15 cellular contexts compared by ENCODE assay signal in the genomic region with DNA sequence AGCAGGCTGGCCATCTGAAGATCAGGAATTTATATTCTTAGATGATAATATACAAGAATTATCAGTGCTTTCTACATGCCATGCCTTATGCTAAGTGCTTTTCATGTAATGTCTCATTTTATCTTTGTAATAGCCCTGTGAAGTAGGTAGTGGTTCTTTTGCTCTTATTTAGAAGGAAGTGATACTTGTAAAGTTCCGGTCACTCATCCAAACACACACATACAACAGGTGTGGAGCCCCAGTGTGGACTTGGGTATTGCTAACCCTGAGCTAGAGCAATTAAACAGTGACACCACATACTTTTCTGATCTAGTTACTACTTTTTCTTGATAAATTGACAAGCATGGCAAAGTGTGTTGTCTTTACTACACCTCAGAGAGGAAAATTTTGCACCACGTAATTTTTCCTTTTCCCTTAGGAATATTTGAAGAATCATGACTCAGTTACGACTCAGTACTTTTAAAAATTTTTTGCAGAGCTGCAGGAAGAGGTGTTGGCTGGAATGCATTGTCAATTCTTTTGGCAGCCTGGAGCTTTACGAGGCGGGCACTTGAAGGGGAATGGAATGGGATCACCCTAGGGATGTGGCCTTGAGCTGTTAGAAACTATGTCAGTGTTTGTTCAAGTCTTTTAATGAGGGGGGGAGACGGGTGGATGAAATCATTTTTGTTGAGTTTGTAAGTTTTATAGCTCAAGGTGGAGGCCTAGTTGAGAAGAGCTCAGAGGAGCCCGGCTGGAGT.
DNase-seq lines count a peak whose midpoint lies in the region; ATAC-seq and TF ChIP-seq lines count a peak whose summit lies in the region.
"Had no signal": no experiment of that assay in that cellular context is flagged by ENCODE, and none has a peak within 500 bp of the region (broad histone marks: within the 10 kb centered on the region; RNA-seq: fewer than 3 reads in every experiment).

No MANE protein-coding gene starts in this region.

- peak overlapping the region; percentile 64 for H3K27ac ChIP-seq in ACC112 (ENCODE audit: low read depth, low read length)
- H3K27ac ChIP-seq in coronary artery, result peak overlapping the region; percentile 28 to 76
- H3K27ac ChIP-seq in lung (ENCODE audit: low read depth in 1 of 2, low read length in 1 of 2), result peak overlapping the region; percentile 5 to 12
- H3K27ac ChIP-seq in CD8-positive, alpha-beta T cell (ENCODE audit: low read depth, low read length), result no peak overlapping the region
- H3K27ac ChIP-seq: parathyroid adenoma had no signal

- TF ChIP-seq CTCF in coronary artery (IDR thresholded peaks at IDR 0.05), result no peak
- TF ChIP-seq CTCF in lung (IDR thresholded peaks at IDR 0.05; ENCODE audit: control extremely low read depth, extremely low read depth), result no peak
- no peak for TF ChIP-seq CTCF in CD8-positive, alpha-beta T cell (IDR thresholded peaks at IDR 0.05)

- WGBS in lung, 2 donors, result 45 to 76% methylated on average over 7 of the region's 7 CpGs

- no peak overlapping the region for H3K4me3 ChIP-seq in ACC112 (ENCODE audit: low read depth, low read length)
- no peak overlapping the region for H3K4me3 ChIP-seq in coronary artery
- no peak overlapping the region for H3K4me3 ChIP-seq in lung
- H3K4me3 ChIP-seq in CD8-positive, alpha-beta T cell (ENCODE audit: low read depth, low read length), result no peak overlapping the region
- H3K4me3 ChIP-seq: dorsolateral prefrontal cortex, HAP-1 had no signal

- peak; percentile 69 for DNase-seq in HT1080 (ENCODE audit: low read depth)
- DNase-seq in coronary artery (ENCODE audit: low spot score), result no peak
- DNase-seq in lung (ENCODE audit: low spot score), result no peak
- DNase-seq in CD8-positive, alpha-beta T cell, result no peak
- no peak for DNase-seq in COR-L47 (lab: John Stamatoyannopoulos, UW)
- DNase-seq: activated CD4-positive, alpha-beta T cell treated with anti-CD3 and anti-CD28 coated beads, Interleukin-2, amount 50 U/mL, for 4 hours; activated naive CD4-positive, alpha-beta T cell; dorsolateral prefrontal cortex; NCI-H774; T-helper 1 cell had no signal

- H3K27me3 ChIP-seq in ACC112 (ENCODE audit: insufficient read depth, low read length) (no peaks in the 10 kb centered on the region), lung (ENCODE audit: control insufficient read depth, insufficient read depth) (no peaks in the 10 kb centered on the region)
- no peaks in the 10 kb centered on the region for H3K27me3 ChIP-seq in CD8-positive, alpha-beta T cell (ENCODE audit: insufficient read depth, low read length)
- H3K27me3 ChIP-seq: dorsolateral prefrontal cortex had no signal

- H3K4me1 Mint-ChIP-seq in CD8-positive, alpha-beta T cell (ENCODE audit: low read depth), result no peaks in the 10 kb centered on the region

- H3K79me2 ChIP-seq in ACC112 (ENCODE audit: control insufficient read depth, insufficient read depth, low read length, unreplicated experiment), result no peaks in the 10 kb centered on the region
- H3K79me2 ChIP-seq: parathyroid adenoma had no signal

- no peaks in the 10 kb centered on the region for H3K9me3 ChIP-seq in lung (ENCODE audit: control insufficient read depth in 2 of 2, insufficient read depth in 1 of 2, low read length in 1 of 2)
- H3K9me3 ChIP-seq in CD8-positive, alpha-beta T cell (ENCODE audit: low read length), result no peaks in the 10 kb centered on the region
- H3K9me3 ChIP-seq: HAP-1 had no signal

- H3K27ac Mint-ChIP-seq in CD8-positive, alpha-beta T cell, result no peak overlapping the region

- H3K36me3 ChIP-seq in ACC112 (ENCODE audit: insufficient read depth, low read length) (no peaks in the 10 kb centered on the region), lung (ENCODE audit: control insufficient read depth in 2 of 2, insufficient read depth in 2 of 2, low read length in 2 of 2) (no peaks in the 10 kb centered on the region)
- H3K36me3 ChIP-seq in CD8-positive, alpha-beta T cell (ENCODE audit: insufficient read depth, low read length), result no peaks in the 10 kb centered on the region
- H3K36me3 ChIP-seq: HAP-1 had no signal

- ATAC-seq in lung (ENCODE audit: insufficient read depth, low FRiP score) (peak; percentile 36), GM18517 (IDR thresholded peaks at IDR 0.05; ENCODE audit: unreplicated experiment) (no peak), GM21381 (IDR thresholded peaks at IDR 0.05; ENCODE audit: unreplicated experiment) (no peak)
- ATAC-seq in CD8-positive, alpha-beta T cell, result no peak

- POLR2A ChIA-PET in CD8-positive, alpha-beta T cell (lab: Charles Lee), result no interaction called here

- H3K27me3 Mint-ChIP-seq in CD8-positive, alpha-beta T cell (ENCODE audit: low read depth), result no peaks in the 10 kb centered on the region

- peak overlapping the region; percentile 59 for H2AFZ ChIP-seq in ACC112 (ENCODE audit: low read length, unreplicated experiment)
- H2AFZ ChIP-seq: parathyroid adenoma had no signal

- no peaks in the 10 kb centered on the region for H3K36me3 Mint-ChIP-seq in CD8-positive, alpha-beta T cell

- no peak overlapping the region for H3K4me3 Mint-ChIP-seq in CD8-positive, alpha-beta T cell

- intact Hi-C loops in CD8-positive, alpha-beta T cell (cut with DNase I, micrococcal nuclease), result no loop called here

- CTCF ChIA-PET in CD8-positive, alpha-beta T cell (lab: Charles Lee), result no interaction called here

- no peaks in the 10 kb centered on the region for H3K9me3 Mint-ChIP-seq in CD8-positive, alpha-beta T cell

- peaks cover 33% of the 10 kb centered on the region for H3K4me1 ChIP-seq in ACC112 (ENCODE audit: control insufficient read depth, insufficient read depth, low read length, unreplicated experiment)
- peaks cover 1 to 16% of the 10 kb centered on the region in 2 donors for H3K4me1 ChIP-seq in lung (ENCODE audit: control insufficient read depth in 2 of 2, insufficient read depth in 2 of 2, low read length in 2 of 2)
- H3K4me1 ChIP-seq in CD8-positive, alpha-beta T cell (ENCODE audit: insufficient read depth, low read length), result no peaks in the 10 kb centered on the region
- H3K4me1 ChIP-seq: HAP-1, parathyroid adenoma had no signal
